In genomic region chr2:200356794-200357472, GRCh38 we compare ENCODE assay signal across 14 cellular contexts. TPM values are rescaled to one million over a fixed set of nuclear protein-coding genes. Genes with fewer than 3 reads are reported as not detected.
DNase-seq lines count a peak whose midpoint lies in the region; ATAC-seq and TF ChIP-seq lines count a peak whose summit lies in the region.
"Had no signal": no experiment of that assay in that cellular context is flagged by ENCODE, and none has a peak within 500 bp of the region (broad histone marks: within the 10 kb centered on the region; RNA-seq: fewer than 3 reads in every experiment).

No MANE protein-coding gene starts in this region.

- ATAC-seq in GM21619 (IDR thresholded peaks at IDR 0.05; ENCODE audit: unreplicated experiment): no peak
- ATAC-seq in T-helper 17 cell: no peak
- ATAC-seq: activated CD8-positive, alpha-beta T cell treated with anti-CD3 and anti-CD28 coated beads, Interleukin-2, amount 10 ng/mL, durations not matched to agents 7 days and 5 days had no signal

- no peaks in the 10 kb centered on the region for H3K9me3 ChIP-seq in T-helper 17 cell (ENCODE audit: control insufficient read depth, low read length, poor library complexity, severe bottlenecking)

- H3K4me3 Mint-ChIP-seq in brain (no peak overlapping the region), immature natural killer cell (no peak overlapping the region), T-helper 17 cell (no peak overlapping the region)
- H3K4me3 Mint-ChIP-seq: activated CD8-positive, alpha-beta T cell treated with anti-CD3 and anti-CD28 coated beads, Interleukin-2, amount 10 ng/mL, durations not matched to agents 7 days and 5 days; activated naive CD8-positive, alpha-beta T cell treated with anti-CD3 and anti-CD28 coated beads for 36 hours had no signal

- H3K27ac Mint-ChIP-seq in brain: peak overlapping the region in 4 of 5 experiments; percentile 17 to 71 (median 46)
- H3K27ac Mint-ChIP-seq in immature natural killer cell: no peak overlapping the region
- H3K27ac Mint-ChIP-seq in T-helper 17 cell: no peak overlapping the region
- H3K27ac Mint-ChIP-seq: activated CD8-positive, alpha-beta T cell treated with anti-CD3 and anti-CD28 coated beads, Interleukin-2, amount 10 ng/mL, durations not matched to agents 7 days and 5 days; activated naive CD8-positive, alpha-beta T cell treated with anti-CD3 and anti-CD28 coated beads for 36 hours had no signal

- DNase-seq in AG08396 (ENCODE audit: low spot score) (peak; percentile 29), HS-5 (ENCODE audit: low read depth) (peak; percentile 47), iris pigment epithelial cell (ENCODE audit: low read depth) (peak; percentile 70), immature natural killer cell (no peak), T-helper 17 cell (no peak), mucosa of gallbladder (ENCODE audit: low spot score) (no peak)
- DNase-seq: activated CD8-positive, alpha-beta T cell treated with anti-CD3 and anti-CD28 coated beads, Interleukin-2, amount 10 ng/mL, durations not matched to agents 7 days and 5 days; activated naive CD8-positive, alpha-beta T cell treated with anti-CD3 and anti-CD28 coated beads for 36 hours; effector CD8-positive, alpha-beta T cell; NK-92 treated with Interleukin-12 subunit alpha and Interleukin-12 subunit beta, amount 100 ng/mL, for 24 hours; stimulated activated CD4-positive, alpha-beta T cell treated with anti-CD3 and anti-CD28 coated beads, Interleukin-4, amount 100 ng/mL, for 24 hours; T-helper 2 cell had no signal

- no peak for TF ChIP-seq CTCF in brain (conservative IDR thresholded peaks at IDR 0.05)

- H3K4me1 Mint-ChIP-seq in brain (peaks cover 90% of the 10 kb centered on the region), immature natural killer cell (no peaks in the 10 kb centered on the region), T-helper 17 cell (no peaks in the 10 kb centered on the region)
- H3K4me1 Mint-ChIP-seq: activated naive CD8-positive, alpha-beta T cell treated with anti-CD3 and anti-CD28 coated beads for 36 hours had no signal

- H3K27me3 Mint-ChIP-seq in brain (no peaks in the 10 kb centered on the region), immature natural killer cell (ENCODE audit: low read depth in 3 of 3) (peaks cover 0 to 3% (median 1%) of the 10 kb centered on the region in 3 donors), T-helper 17 cell (peaks cover 15% of the 10 kb centered on the region)

- H3K9me3 Mint-ChIP-seq in brain: no peaks in the 10 kb centered on the region
- H3K9me3 Mint-ChIP-seq in immature natural killer cell: no peaks in the 10 kb centered on the region
- H3K9me3 Mint-ChIP-seq: activated naive CD8-positive, alpha-beta T cell treated with anti-CD3 and anti-CD28 coated beads for 36 hours had no signal

- H3K36me3 Mint-ChIP-seq in brain (peaks cover 6% of the 10 kb centered on the region), immature natural killer cell (no peaks in the 10 kb centered on the region), T-helper 17 cell (ENCODE audit: low read depth) (no peaks in the 10 kb centered on the region)
- H3K36me3 Mint-ChIP-seq: activated naive CD8-positive, alpha-beta T cell treated with anti-CD3 and anti-CD28 coated beads for 36 hours had no signal

RNA-seq across cellular contexts. Expression of gene SPATS2L, which starts 50.4 kb away (rescaled TPM):
- polyA plus RNA-seq in brain (ENCODE audit: insufficient read depth, low read depth, low replicate concordance): 46.2 TPM
- 1 to 10 TPM in 2 of 3 donors, not detected in 1; 3.4 to 3.9 TPM for polyA plus RNA-seq in immature natural killer cell
- total RNA-seq in T-helper 17 cell: 1 to 10 TPM; 3.1 to 7.0 TPM
- total RNA-seq in mucosa of gallbladder: 243 TPM

Comparison
In these comparisons a context has a peak if more than half of its experiments do, and no peak if none do; other contexts are left out.
1. DNase-seq: peak in AG08396 (single experiment), HS-5 (single experiment) and iris pigment epithelial cell (single experiment); none in immature natural killer cell (0 of 3), T-helper 17 cell (0 of 3) and mucosa of gallbladder (single experiment).
2. H3K27ac Mint-ChIP-seq: peak in brain (4 of 5); none in immature natural killer cell (0 of 6) and T-helper 17 cell (single experiment).
3. RNA of gene SPATS2L, which starts 50.4 kb away (total RNA-seq): 243 TPM in mucosa of gallbladder (single experiment); 3.1 to 7.0 TPM in T-helper 17 cell; every median in the first group is over 10 times any median in the second.